ENCODE assay signal across 15 cellular contexts in the genomic region with DNA sequence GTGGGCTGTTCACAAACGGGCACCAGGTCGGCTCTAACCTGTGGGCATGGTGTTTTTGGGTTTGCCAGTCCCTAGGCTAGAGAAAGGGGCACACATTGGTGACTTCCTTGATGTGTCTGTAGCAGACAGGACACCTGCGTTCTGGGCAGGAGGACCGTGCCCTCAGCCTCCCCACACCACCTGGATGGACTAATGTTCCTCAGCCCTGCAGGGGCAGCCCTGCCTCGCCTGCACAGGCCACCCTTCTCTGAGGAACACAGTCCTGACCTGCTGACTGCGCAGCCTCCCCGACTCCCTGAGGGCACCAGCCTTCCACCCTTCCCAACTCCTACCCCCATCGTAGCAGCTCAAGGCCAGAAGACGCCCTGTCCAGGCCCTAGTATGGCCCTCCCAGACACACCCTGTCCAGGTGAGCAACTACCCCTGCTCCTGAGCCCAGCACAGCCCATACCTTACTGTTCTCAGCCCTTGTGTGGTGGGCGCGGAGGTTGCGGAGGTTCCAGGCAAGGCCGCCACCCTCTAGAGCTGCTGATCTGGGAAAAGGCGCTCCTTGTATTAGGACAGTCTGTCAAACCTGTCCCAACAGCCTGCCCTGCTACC. TPM values are rescaled to one million over a fixed set of nuclear protein-coding genes. Genes with fewer than 3 reads are reported as not detected.
DNase-seq lines count a peak whose midpoint lies in the region; ATAC-seq and TF ChIP-seq lines count a peak whose summit lies in the region.
"Had no signal": no experiment of that assay in that cellular context is flagged by ENCODE, and none has a peak within 500 bp of the region (broad histone marks: within the 10 kb centered on the region; RNA-seq: fewer than 3 reads in every experiment).

No MANE protein-coding gene starts in this region.

- H4K20me1 ChIP-seq in H9 (ENCODE audit: control insufficient read depth, insufficient read depth, insufficient read length): peaks cover 2% of the 10 kb centered on the region

- H3K14ac ChIP-seq in H9 (ENCODE audit: insufficient read depth, low read length): no peak overlapping the region

- peak; percentile 30 for DNase-seq in NCI-H748 (lab: John Stamatoyannopoulos, UW; ENCODE audit: unreplicated experiment)
- no peak for DNase-seq in NCI-H748 treated with DMSO at 0.1 percent for 48 hours (lab: John Stamatoyannopoulos, UW)
- DNase-seq in H9: peak; percentile 25
- DNase-seq in osteocyte (ENCODE audit: extremely low spot score, unreplicated experiment): peak; percentile 73
- DNase-seq in psoas muscle: no peak
- no peak for DNase-seq in foreskin keratinocyte
- no peak for DNase-seq in SW480 (ENCODE audit: low spot score)
- DNase-seq: EL, MV-4-11, NCI-H1417 treated with DMSO at 0.1 percent for 48 hours, OCI-M1 had no signal

- H3K9ac ChIP-seq in H9 (ENCODE audit: extremely low read depth, insufficient read length, low read length): no peak overlapping the region

- H3K27me3 Mint-ChIP-seq in H9 (ENCODE audit: low read depth): peaks cover 1% of the 10 kb centered on the region; the same call in 1 of the 2 replicates
- no peaks in the 10 kb centered on the region for H3K27me3 Mint-ChIP-seq in osteocyte (ENCODE audit: unreplicated experiment)

- H2BK120ac ChIP-seq in H9 (ENCODE audit: low read depth, low read length, poor library complexity, severe bottlenecking): no peak overlapping the region

- no peak overlapping the region for H3K23ac ChIP-seq in H9 (ENCODE audit: insufficient read length, low read depth, low read length)

- H3K27ac ChIP-seq in H9 (ENCODE audit: insufficient read length, low read depth, low read length) (no peak overlapping the region), psoas muscle (no peak overlapping the region), foreskin keratinocyte (no peak overlapping the region)
- H3K27ac ChIP-seq: 22Rv1, RWPE1, SJSA1 had no signal

- H3K27me3 ChIP-seq in H9 (ENCODE audit: insufficient read depth, low read length): no peaks in the 10 kb centered on the region
- no peaks in the 10 kb centered on the region for H3K27me3 ChIP-seq in psoas muscle (ENCODE audit: insufficient read depth in 3 of 3, low read length in 2 of 3)
- no peaks in the 10 kb centered on the region for H3K27me3 ChIP-seq in foreskin keratinocyte
- H3K27me3 ChIP-seq: SJSA1 had no signal

- no peak overlapping the region for H2BK15ac ChIP-seq in H9 (ENCODE audit: low read depth, low read length)

- H3K9me3 ChIP-seq in H9 (ENCODE audit: control insufficient read depth, low read depth, low read length) (no peaks in the 10 kb centered on the region), psoas muscle (no peaks in the 10 kb centered on the region)
- H3K9me3 ChIP-seq: SJSA1 had no signal

- no peaks in the 10 kb centered on the region for H3K23me2 ChIP-seq in H9 (ENCODE audit: insufficient read length, low read depth, low read length, poor library complexity, severe bottlenecking)

- H2BK12ac ChIP-seq in H9 (ENCODE audit: insufficient read length, low read depth, low read length): no peak overlapping the region

- ATAC-seq in esophagus mucosa: peak; percentile 16
- ATAC-seq in psoas muscle: no peak
- no peak for ATAC-seq in foreskin keratinocyte

- H3K4ac ChIP-seq in H9 (ENCODE audit: low read depth, low read length): no peak overlapping the region

- H3K36me3 Mint-ChIP-seq in H9 (ENCODE audit: insufficient read depth in 1 of 3, low read depth in 3 of 3): peaks cover 13 to 19% (median 17%) of the 10 kb centered on the region in 3 experiments; a peak in 6 of 7 replicates
- H3K36me3 Mint-ChIP-seq in osteocyte (ENCODE audit: unreplicated experiment): peaks cover 21% of the 10 kb centered on the region

- TF ChIP-seq CTCF in H9 (conservative IDR thresholded peaks at IDR 0.05) (no peak), osteocyte (IDR thresholded peaks at IDR 0.05) (no peak), psoas muscle (IDR thresholded peaks at IDR 0.05) (no peak), foreskin keratinocyte (conservative IDR thresholded peaks at IDR 0.05) (no peak)

- no peak overlapping the region for H3K18ac ChIP-seq in H9 (ENCODE audit: insufficient read length, low read depth, low read length)

- H3K79me1 ChIP-seq in H9 (ENCODE audit: insufficient read depth, low read depth, low read length, poor library complexity, severe bottlenecking): no peaks in the 10 kb centered on the region

- H3K4me2 ChIP-seq in H9 (ENCODE audit: insufficient read depth, insufficient read length, low read length): no peak overlapping the region

- peaks cover 0 to 15% of the 10 kb centered on the region in 2 donors for H3K36me3 ChIP-seq in psoas muscle (ENCODE audit: insufficient read depth in 1 of 2, low read depth in 1 of 2)
- H3K36me3 ChIP-seq: SJSA1 had no signal

- H3T11ph ChIP-seq in H9 (ENCODE audit: low read length): no peak overlapping the region

- no peaks in the 10 kb centered on the region for H3K79me2 ChIP-seq in H9 (ENCODE audit: insufficient read depth, low read length)

- no peak overlapping the region for H2AFZ ChIP-seq in H9 (ENCODE audit: low read length)

- H3K27ac Mint-ChIP-seq in H9 (0 out of 7 replicates have a peak overlapping the region, but pooled peaks of 1 of the 3 experiments have one; percentile 9), osteocyte (ENCODE audit: unreplicated experiment) (no peak overlapping the region)

- H3K4me3 Mint-ChIP-seq in H9 (no peak overlapping the region), osteocyte (ENCODE audit: unreplicated experiment) (no peak overlapping the region)

- no peak overlapping the region for H3K56ac ChIP-seq in H9 (ENCODE audit: insufficient read length, low read depth, low read length)

- WGBS in H9 (ENCODE audit: extremely low coverage, insufficient read length, low lambda C conversion rate): no CpG with 5 or more reads among the region's 14 CpGs
- WGBS in psoas muscle, 3 donors: 95 to 98% (median 96%) methylated on average over 14 of the region's 14 CpGs

- H3K4me1 Mint-ChIP-seq in H9 (peaks cover 24 to 38% of the 10 kb centered on the region in 2 experiments), osteocyte (ENCODE audit: unreplicated experiment) (peaks cover 4% of the 10 kb centered on the region)

- no peak overlapping the region for H2AK5ac ChIP-seq in H9 (ENCODE audit: insufficient read length, low read length)

- H3K4me1 ChIP-seq in H9 (ENCODE audit: insufficient read depth, low read length) (peaks cover 3% of the 10 kb centered on the region; the same call in 1 of the 2 replicates), psoas muscle (no peaks in the 10 kb centered on the region), foreskin keratinocyte (no peaks in the 10 kb centered on the region)
- H3K4me1 ChIP-seq: SJSA1 had no signal

- intact Hi-C loops in psoas muscle (cut with DNase I): no loop called here

- no peak overlapping the region for H4K5ac ChIP-seq in H9 (ENCODE audit: insufficient read length, low read depth, low read length)

- H3K4me3 ChIP-seq in psoas muscle: no peak overlapping the region
- H3K4me3 ChIP-seq: SJSA1 had no signal

- H4K8ac ChIP-seq in H9 (replicated peaks; ENCODE audit: insufficient read length, low read depth, low read length): no peak overlapping the region

- no peak overlapping the region for H2BK5ac ChIP-seq in H9 (ENCODE audit: insufficient read length, low read length)

- H2BK20ac ChIP-seq in H9 (ENCODE audit: low read depth, low read length, poor library complexity, severe bottlenecking): no peak overlapping the region

- H3K9me3 Mint-ChIP-seq in H9 (no peaks in the 10 kb centered on the region), osteocyte (ENCODE audit: unreplicated experiment) (no peaks in the 10 kb centered on the region)

- no peak overlapping the region for H4K91ac ChIP-seq in H9 (ENCODE audit: insufficient read length, low read depth, low read length)

RNA-seq across cellular contexts. Expression of a gene that starts 55.7 kb away (rescaled TPM):
- 1.3 TPM in 2 replicates for total RNA-seq in H9 (2021)
- 3.6 TPM for total RNA-seq in esophagus mucosa
- total RNA-seq in osteocyte: 7.1 and 10.4 TPM in 2 replicates
- 1 to 10 TPM; 1.6 to 4.4 (median 2.6) TPM for total RNA-seq in psoas muscle
- under 1 TPM; 0.44 to 0.79 (median 0.70) TPM for polyA plus RNA-seq in psoas muscle
- total RNA-seq in foreskin keratinocyte: 7.3 and 9.3 TPM in 2 replicates
- polyA plus RNA-seq in foreskin keratinocyte: 6.4 and 8.4 TPM in 2 replicates

Comparison
In these comparisons a context has a peak if more than half of its experiments do, and no peak if none do; other contexts are left out.
1. DNase-seq: peak in NCI-H748 (single experiment), H9 (single experiment) and osteocyte (single experiment); none in NCI-H748 treated with DMSO at 0.1 percent for 48 hours (single experiment), psoas muscle (0 of 2), foreskin keratinocyte (0 of 2) and SW480 (single experiment).